Comparison of ENCODE assay signal across 1 cellular context in the genomic region with DNA sequence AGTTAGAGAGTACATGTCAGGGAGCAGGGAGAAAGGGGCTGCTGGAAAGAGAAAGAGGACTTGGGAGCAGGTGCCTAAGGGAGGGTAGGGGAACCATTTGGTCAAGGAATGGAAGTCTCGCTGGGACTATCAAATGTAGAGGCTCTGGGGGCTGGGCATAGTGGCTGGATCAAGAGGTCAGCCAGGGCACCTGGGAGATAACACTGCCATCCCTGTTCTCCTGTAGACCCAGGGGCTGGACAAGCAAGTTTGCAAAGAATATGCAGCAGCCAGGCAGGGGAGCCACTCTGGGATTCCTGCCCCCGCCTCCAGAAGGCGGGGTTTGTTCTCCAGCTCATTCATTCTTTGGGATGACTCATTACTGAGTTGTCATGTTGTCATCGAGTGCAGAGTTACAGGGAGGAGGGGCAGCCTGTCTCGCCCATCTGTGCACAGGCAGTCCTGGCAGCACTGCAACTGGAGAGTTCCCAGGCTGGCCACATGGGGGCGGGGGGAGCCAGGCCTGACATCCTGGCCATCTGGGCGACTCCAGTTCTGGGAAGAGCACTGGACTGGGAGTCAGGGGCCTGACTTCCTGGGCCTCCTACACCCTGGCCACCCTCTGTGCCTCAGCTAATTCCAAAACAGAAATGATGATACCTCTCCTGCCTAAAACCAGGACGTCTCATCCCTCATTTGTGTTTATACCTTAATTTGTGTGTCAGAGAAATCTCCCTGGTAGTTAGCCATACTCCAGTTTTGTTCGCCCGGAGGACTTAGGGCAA.
TF ChIP-seq lines count a peak whose summit lies in the region.

No MANE protein-coding gene starts in this region.

TF ChIP-seq in HepG2, 621 proteins besides CTCF, POLR2A, EP300 and RAD21 (continued from another document and continues in another):
- TF ChIP-seq ZNF484 (CRISPR knock-in tag; IDR thresholded peaks at IDR 0.05; ENCODE audit: borderline replicate concordance, low read depth) (no peak), AKAP8 (CRISPR knock-in tag; IDR thresholded peaks at IDR 0.05) (peak; percentile 63; the same call in 1 of the 2 replicates), ZNF263 (CRISPR knock-in tag; IDR thresholded peaks at IDR 0.05) (peak; percentile 91), WIZ (CRISPR knock-in tag; IDR thresholded peaks at IDR 0.05) (no peak), FIP1L1 (IDR thresholded peaks at IDR 0.05; ENCODE audit: borderline replicate concordance, insufficient read depth, low read depth, low read length) (no peak), GATA4 (IDR thresholded peaks at IDR 0.05; ENCODE audit: borderline replicate concordance, low read depth) (no peak), CHD4 (IDR thresholded peaks at IDR 0.05; ENCODE audit: borderline replicate concordance, low read length) (0 out of 2 replicates have a peak, but pooled peaks have one; percentile 34), ZEB1 (IDR thresholded peaks at IDR 0.05; ENCODE audit: insufficient replicate concordance, low read depth) (no peak), SCMH1 (CRISPR knock-in tag; IDR thresholded peaks at IDR 0.05; ENCODE audit: borderline replicate concordance) (no peak), REXO4 (CRISPR knock-in tag; IDR thresholded peaks at IDR 0.05; ENCODE audit: borderline replicate concordance) (no peak), HMGA1 (CRISPR knock-in tag; conservative IDR thresholded peaks at IDR 0.05) (no peak), RBM22 (optimal IDR thresholded peaks at IDR 0.05; ENCODE audit: low read length) (no peak), ZNF747 (CRISPR knock-in tag; IDR thresholded peaks at IDR 0.05; ENCODE audit: borderline replicate concordance) (peak; percentile 72; the same call in 1 of the 2 replicates), CBX5 (CRISPR knock-in tag; IDR thresholded peaks at IDR 0.05; ENCODE audit: borderline replicate concordance) (peak; percentile 90; the same call in 1 of the 2 replicates), GPN1 (CRISPR knock-in tag; IDR thresholded peaks at IDR 0.05; ENCODE audit: borderline replicate concordance) (no peak), ONECUT2 (CRISPR knock-in tag; IDR thresholded peaks at IDR 0.05) (no peak), MBNL3 (CRISPR knock-in tag; conservative IDR thresholded peaks at IDR 0.05) (no peak), ZNF496 (CRISPR knock-in tag; IDR thresholded peaks at IDR 0.05; ENCODE audit: insufficient replicate concordance) (no peak), ZNF558 (CRISPR knock-in tag; IDR thresholded peaks at IDR 0.05; ENCODE audit: borderline replicate concordance) (no peak), CBFB (CRISPR knock-in tag; IDR thresholded peaks at IDR 0.05) (peak; percentile 37; the same call in 1 of the 2 replicates), FOXC1 (CRISPR knock-in tag; IDR thresholded peaks at IDR 0.05; ENCODE audit: borderline replicate concordance) (peak; percentile 80; the same call in 1 of the 2 replicates), KMT2A (CRISPR knock-in tag; IDR thresholded peaks at IDR 0.05) (peak; percentile 50; the same call in 1 of the 2 replicates), MLLT10 (CRISPR knock-in tag; IDR thresholded peaks at IDR 0.05) (no peak), KLF11 (CRISPR knock-in tag; IDR thresholded peaks at IDR 0.05) (peak; percentile 67; the same call in 1 of the 2 replicates), ZFX (CRISPR knock-in tag; IDR thresholded peaks at IDR 0.05; ENCODE audit: low read depth) (peak; percentile 44; the same call in 1 of the 2 replicates), ZNF773 (CRISPR knock-in tag; IDR thresholded peaks at IDR 0.05; ENCODE audit: borderline replicate concordance) (no peak), PAWR (CRISPR knock-in tag; IDR thresholded peaks at IDR 0.05; ENCODE audit: borderline replicate concordance) (no peak), NFYC (CRISPR knock-in tag; IDR thresholded peaks at IDR 0.05) (peak; percentile 35), SOX13 (IDR thresholded peaks at IDR 0.05) (no peak), SOX13 (CRISPR knock-in tag; conservative IDR thresholded peaks at IDR 0.05 in 1 of 2, IDR thresholded peaks at IDR 0.05 in 1 of 2) (peak in 1 of 2 experiments; percentile 74; a peak in 2 of 4 replicates), ZNF292 (CRISPR knock-in tag; IDR thresholded peaks at IDR 0.05; ENCODE audit: borderline replicate concordance, low read depth) (peak; percentile 95; the same call in 1 of the 2 replicates), HNF4A (CRISPR knock-in tag; IDR thresholded peaks at IDR 0.05) (peak; percentile 40)
- TF ChIP-seq, protein P1, sequence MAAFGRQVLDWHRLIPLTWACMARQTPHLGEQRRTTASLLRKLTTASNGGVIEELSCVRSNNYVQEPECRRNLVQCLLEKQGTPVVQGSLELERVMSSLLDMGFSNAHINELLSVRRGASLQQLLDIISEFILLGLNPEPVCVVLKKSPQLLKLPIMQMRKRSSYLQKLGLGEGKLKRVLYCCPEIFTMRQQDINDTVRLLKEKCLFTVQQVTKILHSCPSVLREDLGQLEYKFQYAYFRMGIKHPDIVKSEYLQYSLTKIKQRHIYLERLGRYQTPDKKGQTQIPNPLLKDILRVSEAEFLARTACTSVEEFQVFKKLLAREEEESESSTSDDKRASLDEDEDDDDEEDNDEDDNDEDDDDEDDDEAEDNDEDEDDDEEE (CRISPR knock-in tag; IDR thresholded peaks at IDR 0.05): 0 out of 2 replicates have a peak, but pooled peaks have one; percentile 66
- TF ChIP-seq, protein P2, sequence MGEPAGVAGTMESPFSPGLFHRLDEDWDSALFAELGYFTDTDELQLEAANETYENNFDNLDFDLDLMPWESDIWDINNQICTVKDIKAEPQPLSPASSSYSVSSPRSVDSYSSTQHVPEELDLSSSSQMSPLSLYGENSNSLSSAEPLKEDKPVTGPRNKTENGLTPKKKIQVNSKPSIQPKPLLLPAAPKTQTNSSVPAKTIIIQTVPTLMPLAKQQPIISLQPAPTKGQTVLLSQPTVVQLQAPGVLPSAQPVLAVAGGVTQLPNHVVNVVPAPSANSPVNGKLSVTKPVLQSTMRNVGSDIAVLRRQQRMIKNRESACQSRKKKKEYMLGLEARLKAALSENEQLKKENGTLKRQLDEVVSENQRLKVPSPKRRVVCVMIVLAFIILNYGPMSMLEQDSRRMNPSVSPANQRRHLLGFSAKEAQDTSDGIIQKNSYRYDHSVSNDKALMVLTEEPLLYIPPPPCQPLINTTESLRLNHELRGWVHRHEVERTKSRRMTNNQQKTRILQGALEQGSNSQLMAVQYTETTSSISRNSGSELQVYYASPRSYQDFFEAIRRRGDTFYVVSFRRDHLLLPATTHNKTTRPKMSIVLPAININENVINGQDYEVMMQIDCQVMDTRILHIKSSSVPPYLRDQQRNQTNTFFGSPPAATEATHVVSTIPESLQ (CRISPR knock-in tag; conservative IDR thresholded peaks at IDR 0.05): peak; percentile 72; the same call in 1 of the 2 replicates
- TF ChIP-seq, protein P3, sequence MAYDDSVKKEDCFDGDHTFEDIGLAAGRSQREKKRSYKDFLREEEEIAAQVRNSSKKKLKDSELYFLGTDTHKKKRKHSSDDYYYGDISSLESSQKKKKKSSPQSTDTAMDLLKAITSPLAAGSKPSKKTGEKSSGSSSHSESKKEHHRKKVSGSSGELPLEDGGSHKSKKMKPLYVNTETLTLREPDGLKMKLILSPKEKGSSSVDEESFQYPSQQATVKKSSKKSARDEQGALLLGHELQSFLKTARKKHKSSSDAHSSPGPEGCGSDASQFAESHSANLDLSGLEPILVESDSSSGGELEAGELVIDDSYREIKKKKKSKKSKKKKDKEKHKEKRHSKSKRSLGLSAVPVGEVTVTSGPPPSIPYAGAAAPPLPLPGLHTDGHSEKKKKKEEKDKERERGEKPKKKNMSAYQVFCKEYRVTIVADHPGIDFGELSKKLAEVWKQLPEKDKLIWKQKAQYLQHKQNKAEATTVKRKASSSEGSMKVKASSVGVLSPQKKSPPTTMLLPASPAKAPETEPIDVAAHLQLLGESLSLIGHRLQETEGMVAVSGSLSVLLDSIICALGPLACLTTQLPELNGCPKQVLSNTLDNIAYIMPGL (CRISPR knock-in tag; IDR thresholded peaks at IDR 0.05; ENCODE audit: borderline replicate concordance in 1 of 2, low read depth in 1 of 2): peak; percentile 79 to 95; a peak in 3 of 4 replicates
- TF ChIP-seq, protein P4, sequence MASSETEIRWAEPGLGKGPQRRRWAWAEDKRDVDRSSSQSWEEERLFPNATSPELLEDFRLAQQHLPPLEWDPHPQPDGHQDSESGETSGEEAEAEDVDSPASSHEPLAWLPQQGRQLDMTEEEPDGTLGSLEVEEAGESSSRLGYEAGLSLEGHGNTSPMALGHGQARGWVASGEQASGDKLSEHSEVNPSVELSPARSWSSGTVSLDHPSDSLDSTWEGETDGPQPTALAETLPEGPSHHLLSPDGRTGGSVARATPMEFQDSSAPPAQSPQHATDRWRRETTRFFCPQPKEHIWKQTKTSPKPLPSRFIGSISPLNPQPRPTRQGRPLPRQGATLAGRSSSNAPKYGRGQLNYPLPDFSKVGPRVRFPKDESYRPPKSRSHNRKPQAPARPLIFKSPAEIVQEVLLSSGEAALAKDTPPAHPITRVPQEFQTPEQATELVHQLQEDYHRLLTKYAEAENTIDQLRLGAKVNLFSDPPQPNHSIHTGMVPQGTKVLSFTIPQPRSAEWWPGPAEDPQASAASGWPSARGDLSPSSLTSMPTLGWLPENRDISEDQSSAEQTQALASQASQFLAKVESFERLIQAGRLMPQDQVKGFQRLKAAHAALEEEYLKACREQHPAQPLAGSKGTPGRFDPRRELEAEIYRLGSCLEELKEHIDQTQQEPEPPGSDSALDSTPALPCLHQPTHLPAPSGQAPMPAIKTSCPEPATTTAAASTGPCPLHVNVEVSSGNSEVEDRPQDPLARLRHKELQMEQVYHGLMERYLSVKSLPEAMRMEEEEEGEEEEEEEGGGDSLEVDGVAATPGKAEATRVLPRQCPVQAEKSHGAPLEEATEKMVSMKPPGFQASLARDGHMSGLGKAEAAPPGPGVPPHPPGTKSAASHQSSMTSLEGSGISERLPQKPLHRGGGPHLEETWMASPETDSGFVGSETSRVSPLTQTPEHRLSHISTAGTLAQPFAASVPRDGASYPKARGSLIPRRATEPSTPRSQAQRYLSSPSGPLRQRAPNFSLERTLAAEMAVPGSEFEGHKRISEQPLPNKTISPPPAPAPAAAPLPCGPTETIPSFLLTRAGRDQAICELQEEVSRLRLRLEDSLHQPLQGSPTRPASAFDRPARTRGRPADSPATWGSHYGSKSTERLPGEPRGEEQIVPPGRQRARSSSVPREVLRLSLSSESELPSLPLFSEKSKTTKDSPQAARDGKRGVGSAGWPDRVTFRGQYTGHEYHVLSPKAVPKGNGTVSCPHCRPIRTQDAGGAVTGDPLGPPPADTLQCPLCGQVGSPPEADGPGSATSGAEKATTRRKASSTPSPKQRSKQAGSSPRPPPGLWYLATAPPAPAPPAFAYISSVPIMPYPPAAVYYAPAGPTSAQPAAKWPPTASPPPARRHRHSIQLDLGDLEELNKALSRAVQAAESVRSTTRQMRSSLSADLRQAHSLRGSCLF (CRISPR knock-in tag; IDR thresholded peaks at IDR 0.05; ENCODE audit: borderline replicate concordance): no peak
- TF ChIP-seq, protein P5, sequence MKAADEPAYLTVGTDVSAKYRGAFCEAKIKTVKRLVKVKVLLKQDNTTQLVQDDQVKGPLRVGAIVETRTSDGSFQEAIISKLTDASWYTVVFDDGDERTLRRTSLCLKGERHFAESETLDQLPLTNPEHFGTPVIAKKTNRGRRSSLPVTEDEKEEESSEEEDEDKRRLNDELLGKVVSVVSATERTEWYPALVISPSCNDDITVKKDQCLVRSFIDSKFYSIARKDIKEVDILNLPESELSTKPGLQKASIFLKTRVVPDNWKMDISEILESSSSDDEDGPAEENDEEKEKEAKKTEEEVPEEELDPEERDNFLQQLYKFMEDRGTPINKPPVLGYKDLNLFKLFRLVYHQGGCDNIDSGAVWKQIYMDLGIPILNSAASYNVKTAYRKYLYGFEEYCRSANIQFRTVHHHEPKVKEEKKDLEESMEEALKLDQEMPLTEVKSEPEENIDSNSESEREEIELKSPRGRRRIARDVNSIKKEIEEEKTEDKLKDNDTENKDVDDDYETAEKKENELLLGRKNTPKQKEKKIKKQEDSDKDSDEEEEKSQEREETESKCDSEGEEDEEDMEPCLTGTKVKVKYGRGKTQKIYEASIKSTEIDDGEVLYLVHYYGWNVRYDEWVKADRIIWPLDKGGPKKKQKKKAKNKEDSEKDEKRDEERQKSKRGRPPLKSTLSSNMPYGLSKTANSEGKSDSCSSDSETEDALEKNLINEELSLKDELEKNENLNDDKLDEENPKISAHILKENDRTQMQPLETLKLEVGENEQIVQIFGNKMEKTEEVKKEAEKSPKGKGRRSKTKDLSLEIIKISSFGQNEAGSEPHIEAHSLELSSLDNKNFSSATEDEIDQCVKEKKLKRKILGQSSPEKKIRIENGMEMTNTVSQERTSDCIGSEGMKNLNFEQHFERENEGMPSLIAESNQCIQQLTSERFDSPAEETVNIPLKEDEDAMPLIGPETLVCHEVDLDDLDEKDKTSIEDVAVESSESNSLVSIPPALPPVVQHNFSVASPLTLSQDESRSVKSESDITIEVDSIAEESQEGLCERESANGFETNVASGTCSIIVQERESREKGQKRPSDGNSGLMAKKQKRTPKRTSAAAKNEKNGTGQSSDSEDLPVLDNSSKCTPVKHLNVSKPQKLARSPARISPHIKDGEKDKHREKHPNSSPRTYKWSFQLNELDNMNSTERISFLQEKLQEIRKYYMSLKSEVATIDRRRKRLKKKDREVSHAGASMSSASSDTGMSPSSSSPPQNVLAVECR (CRISPR knock-in tag; IDR thresholded peaks at IDR 0.05; ENCODE audit: borderline replicate concordance): peak; percentile 82; the same call in 1 of the 2 replicates
- TF ChIP-seq, protein P6, sequence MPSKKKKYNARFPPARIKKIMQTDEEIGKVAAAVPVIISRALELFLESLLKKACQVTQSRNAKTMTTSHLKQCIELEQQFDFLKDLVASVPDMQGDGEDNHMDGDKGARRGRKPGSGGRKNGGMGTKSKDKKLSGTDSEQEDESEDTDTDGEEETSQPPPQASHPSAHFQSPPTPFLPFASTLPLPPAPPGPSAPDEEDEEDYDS (CRISPR knock-in tag; IDR thresholded peaks at IDR 0.05): peak; percentile 46; the same call in 1 of the 2 replicates
- TF ChIP-seq, protein P7, sequence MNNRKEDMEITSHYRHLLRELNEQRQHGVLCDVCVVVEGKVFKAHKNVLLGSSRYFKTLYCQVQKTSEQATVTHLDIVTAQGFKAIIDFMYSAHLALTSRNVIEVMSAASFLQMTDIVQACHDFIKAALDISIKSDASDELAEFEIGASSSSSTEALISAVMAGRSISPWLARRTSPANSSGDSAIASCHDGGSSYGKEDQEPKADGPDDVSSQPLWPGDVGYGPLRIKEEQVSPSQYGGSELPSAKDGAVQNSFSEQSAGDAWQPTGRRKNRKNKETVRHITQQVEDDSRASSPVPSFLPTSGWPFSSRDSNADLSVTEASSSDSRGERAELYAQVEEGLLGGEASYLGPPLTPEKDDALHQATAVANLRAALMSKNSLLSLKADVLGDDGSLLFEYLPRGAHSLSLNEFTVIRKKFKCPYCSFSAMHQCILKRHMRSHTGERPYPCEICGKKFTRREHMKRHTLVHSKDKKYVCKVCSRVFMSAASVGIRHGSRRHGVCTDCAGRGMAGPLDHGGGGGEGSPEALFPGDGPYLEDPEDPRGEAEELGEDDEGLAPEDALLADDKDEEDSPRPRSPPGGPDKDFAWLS (CRISPR knock-in tag; IDR thresholded peaks at IDR 0.05; ENCODE audit: borderline replicate concordance): no peak
- TF ChIP-seq, protein P8, sequence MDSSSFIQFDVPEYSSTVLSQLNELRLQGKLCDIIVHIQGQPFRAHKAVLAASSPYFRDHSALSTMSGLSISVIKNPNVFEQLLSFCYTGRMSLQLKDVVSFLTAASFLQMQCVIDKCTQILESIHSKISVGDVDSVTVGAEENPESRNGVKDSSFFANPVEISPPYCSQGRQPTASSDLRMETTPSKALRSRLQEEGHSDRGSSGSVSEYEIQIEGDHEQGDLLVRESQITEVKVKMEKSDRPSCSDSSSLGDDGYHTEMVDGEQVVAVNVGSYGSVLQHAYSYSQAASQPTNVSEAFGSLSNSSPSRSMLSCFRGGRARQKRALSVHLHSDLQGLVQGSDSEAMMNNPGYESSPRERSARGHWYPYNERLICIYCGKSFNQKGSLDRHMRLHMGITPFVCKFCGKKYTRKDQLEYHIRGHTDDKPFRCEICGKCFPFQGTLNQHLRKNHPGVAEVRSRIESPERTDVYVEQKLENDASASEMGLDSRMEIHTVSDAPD (CRISPR knock-in tag; IDR thresholded peaks at IDR 0.05): no peak
